Comparison of ENCODE assay signal across 1 cellular context in the genomic region with DNA sequence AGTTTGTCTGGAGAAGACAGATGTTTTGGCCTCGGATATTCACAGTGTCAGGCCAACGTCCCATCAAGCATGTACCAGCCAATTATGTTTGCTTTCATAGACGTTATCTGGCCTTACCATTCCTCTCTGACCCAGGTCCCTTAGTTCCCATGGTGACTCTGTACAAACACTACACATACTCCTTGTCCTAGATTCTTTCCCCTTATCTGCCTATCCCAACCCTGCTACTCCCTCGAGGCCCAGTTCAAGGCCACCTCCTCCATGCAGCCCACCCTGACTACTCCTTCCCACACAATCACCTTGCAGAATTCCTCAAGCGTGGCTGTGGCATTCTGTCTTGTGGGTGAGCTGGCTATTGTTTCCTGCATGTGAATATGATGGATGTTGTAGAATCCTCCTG.
TF ChIP-seq lines count a peak whose summit lies in the region.

No MANE protein-coding gene starts in this region.

TF ChIP-seq in K562, 482 proteins besides CTCF, POLR2A, EP300 and RAD21 (continued from another document):
- TF ChIP-seq, protein P1, sequence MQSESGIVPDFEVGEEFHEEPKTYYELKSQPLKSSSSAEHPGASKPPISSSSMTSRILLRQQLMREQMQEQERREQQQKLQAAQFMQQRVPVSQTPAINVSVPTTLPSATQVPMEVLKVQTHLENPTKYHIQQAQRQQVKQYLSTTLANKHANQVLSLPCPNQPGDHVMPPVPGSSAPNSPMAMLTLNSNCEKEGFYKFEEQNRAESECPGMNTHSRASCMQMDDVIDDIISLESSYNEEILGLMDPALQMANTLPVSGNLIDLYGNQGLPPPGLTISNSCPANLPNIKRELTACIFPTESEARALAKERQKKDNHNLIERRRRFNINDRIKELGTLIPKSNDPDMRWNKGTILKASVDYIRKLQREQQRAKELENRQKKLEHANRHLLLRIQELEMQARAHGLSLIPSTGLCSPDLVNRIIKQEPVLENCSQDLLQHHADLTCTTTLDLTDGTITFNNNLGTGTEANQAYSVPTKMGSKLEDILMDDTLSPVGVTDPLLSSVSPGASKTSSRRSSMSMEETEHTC (IDR thresholded peaks at IDR 0.05) = no peak
- TF ChIP-seq CBFA2T2 (conservative IDR thresholded peaks at IDR 0.05) (peak; percentile 44), GTF3C2 (IDR thresholded peaks at IDR 0.05; ENCODE audit: borderline replicate concordance, extremely low read depth, insufficient read length) (peak; percentile 80), FOXP1 (CRISPR knock-in tag; IDR thresholded peaks at IDR 0.05) (no peak), ZNF436 (CRISPR knock-in tag; IDR thresholded peaks at IDR 0.05) (peak; percentile 90), RCOR1 (IDR thresholded peaks at IDR 0.05; ENCODE audit: borderline replicate concordance in 1 of 2, low read depth in 2 of 2, low read length in 2 of 2) (peak in 1 of 2 experiments; percentile 82; a peak in 2 of 4 replicates), PTBP1 (IDR thresholded peaks at IDR 0.05; ENCODE audit: low read depth, low read length) (peak; percentile 87; the same call in 1 of the 2 replicates), ZBTB9 (CRISPR knock-in tag; IDR thresholded peaks at IDR 0.05) (no peak), HBP1 (CRISPR knock-in tag; IDR thresholded peaks at IDR 0.05) (no peak), ZFP36 (IDR thresholded peaks at IDR 0.05; ENCODE audit: low read depth, low read length, partially characterized antibody) (peak; percentile 100), DMBX1 (CRISPR knock-in tag; IDR thresholded peaks at IDR 0.05; ENCODE audit: borderline replicate concordance) (no peak), TEAD2 (tag; IDR thresholded peaks at IDR 0.05) (no peak), HES1 (IDR thresholded peaks at IDR 0.05; ENCODE audit: low read depth) (no peak), NCOR1 (IDR thresholded peaks at IDR 0.05) (peak; percentile 17; the same call in 1 of the 2 replicates), FOXJ2 (tag; IDR thresholded peaks at IDR 0.05) (peak; percentile 87), TAL1 (IDR thresholded peaks at IDR 0.05) (no peak; the same call in 1 of the 2 replicates), RBM25 (IDR thresholded peaks at IDR 0.05; ENCODE audit: low read depth, low read length, severe bottlenecking) (peak; percentile 96), RFX1 (IDR thresholded peaks at IDR 0.05) (peak; percentile 71), ZNF232 (CRISPR knock-in tag; IDR thresholded peaks at IDR 0.05) (no peak), SMARCA5 (IDR thresholded peaks at IDR 0.05) (peak; percentile 94; the same call in 1 of the 2 replicates), TEAD4 (IDR thresholded peaks at IDR 0.05; ENCODE audit: low read length) (peak; percentile 44; the same call in 1 of the 2 replicates), TEAD4 (CRISPR knock-in tag; IDR thresholded peaks at IDR 0.05; ENCODE audit: borderline replicate concordance) (no peak), HDAC2 (IDR thresholded peaks at IDR 0.05) (no peak; the same call in 1 of the 2 replicates), NR2C2 (CRISPR knock-in tag; IDR thresholded peaks at IDR 0.05) (no peak), NR2C2 (tag; IDR thresholded peaks at IDR 0.05) (no peak), CREM (IDR thresholded peaks at IDR 0.05; ENCODE audit: low read depth) (0 out of 2 replicates have a peak, but pooled peaks have one; percentile 7), CBFA2T3 (IDR thresholded peaks at IDR 0.05) (peak; percentile 69), CC2D1A (IDR thresholded peaks at IDR 0.05) (no peak), CTBP1 (IDR thresholded peaks at IDR 0.05; ENCODE audit: borderline replicate concordance) (peak; percentile 25; the same call in 1 of the 2 replicates), TSHZ1 (CRISPR knock-in tag; IDR thresholded peaks at IDR 0.05) (no peak), SIRT6 (IDR thresholded peaks at IDR 0.05; ENCODE audit: low read depth, low read length) (no peak), RBM17 (IDR thresholded peaks at IDR 0.05; ENCODE audit: borderline replicate concordance, low read depth, low read length) (no peak)
- TF ChIP-seq, protein P2, sequence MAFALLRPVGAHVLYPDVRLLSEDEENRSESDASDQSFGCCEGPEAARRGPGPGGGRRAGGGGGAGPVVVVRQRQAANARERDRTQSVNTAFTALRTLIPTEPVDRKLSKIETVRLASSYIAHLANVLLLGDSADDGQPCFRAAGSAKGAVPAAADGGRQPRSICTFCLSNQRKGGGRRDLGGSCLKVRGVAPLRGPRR (CRISPR knock-in tag; IDR thresholded peaks at IDR 0.05) = no peak
TF ChIP-seq in K562: peak in this region for 17.
